Comparison of ENCODE assay signal across 26 cellular contexts in genomic region chr11:133902506-133902905, GRCh38. TPM values are rescaled to one million over a fixed set of nuclear protein-coding genes. Genes with fewer than 3 reads are reported as not detected.
DNase-seq lines count a peak whose midpoint lies in the region; ATAC-seq, FAIRE-seq and TF ChIP-seq lines count a peak whose summit lies in the region.
"Had no signal": no experiment of that assay in that cellular context is flagged by ENCODE, and none has a peak within 500 bp of the region (broad histone marks: within the 10 kb centered on the region; RNA-seq: fewer than 3 reads in every experiment).

No MANE protein-coding gene starts in this region.

- H3K9me3 ChIP-seq in right lobe of liver, result no peaks in the 10 kb centered on the region
- H3K9me3 ChIP-seq in HepG2 (ENCODE audit: low read length), result no peaks in the 10 kb centered on the region
- H3K9me3 ChIP-seq in neuronal stem cell (replicated peaks in 1 of 2; ENCODE audit: control insufficient read depth in 2 of 2, insufficient read depth in 1 of 2, low read depth in 1 of 2, low read length in 2 of 2), result peaks cover 0 to 7% of the 10 kb centered on the region in 2 donors
- H3K9me3 ChIP-seq in suprapubic skin, result no peaks in the 10 kb centered on the region
- no peaks in the 10 kb centered on the region for H3K9me3 ChIP-seq in endodermal cell (ENCODE audit: control insufficient read depth, low read length)

- H3K4me1 Mint-ChIP-seq in activated CD8-positive, alpha-beta memory T cell treated with anti-CD3 and anti-CD28 coated beads, Interleukin-2, amount 10 ng/mL, durations not matched to agents 7 days and 5 days, result peaks cover 8% of the 10 kb centered on the region
- peaks cover 7% of the 10 kb centered on the region for H3K4me1 Mint-ChIP-seq in endodermal cell

- H3K79me2 ChIP-seq in HepG2 (ENCODE audit: insufficient read depth, low read length), result no peaks in the 10 kb centered on the region

- H3K9ac ChIP-seq in HepG2 (ENCODE audit: insufficient read depth, low read depth, low read length) (no peak overlapping the region), neuronal stem cell (ENCODE audit: low read depth, low read length, poor library complexity) (peak overlapping the region; percentile 84), endodermal cell (ENCODE audit: extremely low read depth, low read length, poor library complexity, severe bottlenecking) (no peak overlapping the region)

- DNase-seq in activated CD8-positive, alpha-beta memory T cell treated with anti-CD3 and anti-CD28 coated beads for 24 hours, result peak; percentile 46
- no peak for DNase-seq in activated CD8-positive, alpha-beta memory T cell treated with anti-CD3 and anti-CD28 coated beads, Interleukin-2, amount 10 ng/mL, durations not matched to agents 7 days and 5 days
- DNase-seq in right lobe of liver (peak in 2 of 3 donors; percentile 11 to 16), HepG2 (ENCODE audit: low spot score) (no peak), neuronal stem cell (ENCODE audit: low spot score) (no peak), suprapubic skin (ENCODE audit: low spot score in 2 of 2) (peak; percentile 40 to 61), nucleus accumbens (lab: John Stamatoyannopoulos, UW) (no peak), endodermal cell (no peak)
- DNase-seq: AML-193, EL, GF-D8, Kasumi-1, NCI-H1694 treated with DMSO at 0.1 percent for 48 hours, NCI-H2081 treated with DMSO at 0.1 percent for 48 hours, NCI-H2171 treated with DMSO at 0.1 percent for 48 hours, NCI-H524 treated with DMSO at 0.1 percent for 48 hours, NCI-H82 had no signal

- H3K4me1 ChIP-seq in right lobe of liver (no peaks in the 10 kb centered on the region), HepG2 (ENCODE audit: insufficient read depth, low read length) (no peaks in the 10 kb centered on the region), neuronal stem cell (ENCODE audit: control insufficient read depth in 2 of 2, insufficient read depth in 1 of 2, low read depth in 1 of 2, low read length in 2 of 2) (peaks cover 0 to 4% of the 10 kb centered on the region in 2 donors), suprapubic skin (no peaks in the 10 kb centered on the region), endodermal cell (ENCODE audit: control insufficient read depth, insufficient read depth, low read length) (no peaks in the 10 kb centered on the region)

- no CpG with 5 or more reads among the region's 4 CpGs for WGBS in right lobe of liver (ENCODE audit: insufficient coverage, low coverage, low lambda C conversion rate, missing lambda C conversion rate)
- no CpG with 5 or more reads among the region's 4 CpGs for WGBS in HepG2 (ENCODE audit: low lambda C conversion rate)
- WGBS in neuronal stem cell (ENCODE audit: extremely low coverage in 2 of 2, insufficient read length in 2 of 2, insufficient replicate concordance in 1 of 2), 2 donors, result no CpG with 5 or more reads among the region's 4 CpGs
- 93% methylated on average over 4 of the region's 4 CpGs for WGBS in suprapubic skin
- 96 to 100% methylated on average over 3 to 4 of the region's 4 CpGs for WGBS in endodermal cell (ENCODE audit: insufficient coverage in 1 of 2, insufficient read length in 1 of 2), 2 experiments

- no peak for TF ChIP-seq RAD21 in HepG2 (CRISPR knock-in tag; IDR thresholded peaks at IDR 0.05)

- H3K79me1 ChIP-seq in neuronal stem cell (ENCODE audit: low read depth, low read length), result peaks cover 3% of the 10 kb centered on the region

- H3K27me3 Mint-ChIP-seq in activated CD8-positive, alpha-beta memory T cell treated with anti-CD3 and anti-CD28 coated beads, Interleukin-2, amount 10 ng/mL, durations not matched to agents 7 days and 5 days, result no peaks in the 10 kb centered on the region
- no peaks in the 10 kb centered on the region for H3K27me3 Mint-ChIP-seq in endodermal cell (ENCODE audit: insufficient read depth)

- ATAC-seq in activated CD8-positive, alpha-beta memory T cell treated with anti-CD3 and anti-CD28 coated beads, Interleukin-2, amount 10 ng/mL, durations not matched to agents 7 days and 5 days, result no peak
- no peak for ATAC-seq in right lobe of liver
- no peak for ATAC-seq in HepG2
- ATAC-seq: Right ventricle myocardium inferior had no signal

- no peak overlapping the region for H2AK5ac ChIP-seq in neuronal stem cell (ENCODE audit: low read depth, low read length)

- H2BK120ac ChIP-seq in neuronal stem cell (ENCODE audit: low read depth, low read length), result no peak overlapping the region

- H3K27me3 ChIP-seq in right lobe of liver, result no peaks in the 10 kb centered on the region
- H3K27me3 ChIP-seq in HepG2 (ENCODE audit: control insufficient read depth in 1 of 2, insufficient read depth in 2 of 2, low read length in 2 of 2), result peaks cover 0 to 8% of the 10 kb centered on the region in 2 experiments; a peak in 1 of 5 replicates
- H3K27me3 ChIP-seq in neuronal stem cell (ENCODE audit: control insufficient read depth in 3 of 3, insufficient read depth in 3 of 3, low read depth in 1 of 3, low read length in 3 of 3), result peaks cover 0 to 4% (median 0%) of the 10 kb centered on the region in 3 experiments
- no peaks in the 10 kb centered on the region for H3K27me3 ChIP-seq in suprapubic skin
- H3K27me3 ChIP-seq in endodermal cell (ENCODE audit: control insufficient read depth, insufficient read depth, low read length, poor library complexity, severe bottlenecking), result no peaks in the 10 kb centered on the region

- intact Hi-C loops in right lobe of liver (cut with DNase I) (no loop called here), HepG2 (cut with micrococcal nuclease; ENCODE audit: unreplicated experiment) (no loop called here)

- peak overlapping the region; percentile 67 for H3K4ac ChIP-seq in neuronal stem cell (ENCODE audit: low read length)

- TF ChIP-seq POLR2A in right lobe of liver (IDR thresholded peaks at IDR 0.05), result no peak
- TF ChIP-seq POLR2A in HepG2 (IDR thresholded peaks at IDR 0.05; ENCODE audit: insufficient read depth in 1 of 2, low read depth in 2 of 2, low read length in 2 of 2), result no peak
- TF ChIP-seq POLR2A in suprapubic skin (IDR thresholded peaks at IDR 0.05), result no peak

- no peak overlapping the region for H2AFZ ChIP-seq in HepG2 (ENCODE audit: low read length)
- H2AFZ ChIP-seq in neuronal stem cell (ENCODE audit: low read length), result no peak overlapping the region

- POLR2A ChIA-PET in HepG2 (lab: Yijun Ruan, JAX), result no interaction called here

- no peak overlapping the region for H2BK5ac ChIP-seq in neuronal stem cell (ENCODE audit: low read length)

- H4K8ac ChIP-seq in neuronal stem cell (ENCODE audit: low read depth, low read length), result no peak overlapping the region

- H3K4me2 ChIP-seq in HepG2 (ENCODE audit: low read depth, low read length) (no peak overlapping the region), neuronal stem cell (ENCODE audit: insufficient read depth, low read length, poor library complexity, severe bottlenecking) (no peak overlapping the region)

- no TSS peak for BruUV-seq in HepG2 (replicated peaks; lab: Mats Ljungman, UMichigan)

- TF ChIP-seq EP300 in HepG2 (IDR thresholded peaks at IDR 0.05; ENCODE audit: low read depth in 2 of 2, low read length in 2 of 2) (no peak), HepG2 (CRISPR knock-in tag; IDR thresholded peaks at IDR 0.05; ENCODE audit: borderline replicate concordance) (no peak), suprapubic skin (IDR thresholded peaks at IDR 0.05) (no peak)

- FAIRE-seq in HepG2 (lab: Jason Lieb, UNC), result no peak
- FAIRE-seq: D721Med, GM19239, RCC 7860 had no signal

- CTCF ChIA-PET in activated CD8-positive, alpha-beta memory T cell treated with anti-CD3 and anti-CD28 coated beads, Interleukin-2, amount 10 ng/mL, durations not matched to agents 7 days and 5 days (lab: Charles Lee), result interaction anchor here (1.2 kb wide), 1 partner anchor 148 kb away, joined by 3 read pairs; no protein-coding TSS in a partner anchor
- CTCF ChIA-PET in HepG2 (lab: Yijun Ruan, JAX; ENCODE audit: low intra/inter-chr PET ratio, low total read pairs), result no interaction called here

- H3K4me3 ChIP-seq in right lobe of liver (no peak overlapping the region), HepG2 (replicated peaks in 1 of 3; ENCODE audit: insufficient read depth in 1 of 3, low read depth in 2 of 3, low read length in 3 of 3) (no peak overlapping the region), neuronal stem cell (ENCODE audit: low read length in 2 of 2) (peak overlapping the region in 1 of 2 donors; percentile 58), suprapubic skin (no peak overlapping the region), endodermal cell (ENCODE audit: low read length) (no peak overlapping the region)

- no peaks in the 10 kb centered on the region for H3K9me3 Mint-ChIP-seq in activated CD8-positive, alpha-beta memory T cell treated with anti-CD3 and anti-CD28 coated beads, Interleukin-2, amount 10 ng/mL, durations not matched to agents 7 days and 5 days (ENCODE audit: low read depth)
- no peaks in the 10 kb centered on the region for H3K9me3 Mint-ChIP-seq in endodermal cell

- H3K36me3 ChIP-seq in right lobe of liver (no peaks in the 10 kb centered on the region), HepG2 (replicated peaks in 1 of 2; ENCODE audit: control insufficient read depth in 1 of 2, insufficient read depth in 2 of 2, low read length in 2 of 2) (no peaks in the 10 kb centered on the region), neuronal stem cell (replicated peaks in 1 of 2; ENCODE audit: control insufficient read depth in 2 of 2, insufficient read depth in 2 of 2, low read length in 2 of 2) (peaks cover 3 to 5% of the 10 kb centered on the region in 2 donors), suprapubic skin (no peaks in the 10 kb centered on the region), endodermal cell (ENCODE audit: control insufficient read depth, insufficient read depth, low read length) (no peaks in the 10 kb centered on the region)

- H3K36me3 Mint-ChIP-seq in activated CD8-positive, alpha-beta memory T cell treated with anti-CD3 and anti-CD28 coated beads, Interleukin-2, amount 10 ng/mL, durations not matched to agents 7 days and 5 days, result peaks cover 7% of the 10 kb centered on the region
- peaks cover 22% of the 10 kb centered on the region for H3K36me3 Mint-ChIP-seq in endodermal cell (ENCODE audit: low read depth)

- H3K27ac Mint-ChIP-seq in activated CD8-positive, alpha-beta memory T cell treated with anti-CD3 and anti-CD28 coated beads, Interleukin-2, amount 10 ng/mL, durations not matched to agents 7 days and 5 days, result no peak overlapping the region
- H3K27ac Mint-ChIP-seq in endodermal cell, result no peak overlapping the region

- peak overlapping the region; percentile 18 for H4K91ac ChIP-seq in neuronal stem cell (ENCODE audit: low read depth, low read length, poor library complexity)

- TF ChIP-seq CTCF in right lobe of liver (IDR thresholded peaks at IDR 0.05) (no peak), HepG2 (CRISPR knock-in tag; IDR thresholded peaks at IDR 0.05) (no peak), suprapubic skin (IDR thresholded peaks at IDR 0.05) (no peak), endodermal cell (conservative IDR thresholded peaks at IDR 0.05) (no peak)

- H3K14ac ChIP-seq in neuronal stem cell (ENCODE audit: low read length), result peak overlapping the region; percentile 87

- in situ Hi-C loops in HepG2 (cut with HindIII; ENCODE audit: extremely low pct_ligation_motif_present, low pct_unique_long_range_greater_than_20kb), result no loop called here

- peak overlapping the region; percentile 94 for H3K23ac ChIP-seq in neuronal stem cell (ENCODE audit: low read depth, low read length, poor library complexity)

- H3K27ac ChIP-seq in right lobe of liver, result no peak overlapping the region
- H3K27ac ChIP-seq in HepG2 (ENCODE audit: extremely low read length, insufficient read depth, low read length), result no peak overlapping the region
- H3K27ac ChIP-seq in neuronal stem cell (replicated peaks; ENCODE audit: low read length), result no peak overlapping the region
- H3K27ac ChIP-seq in suprapubic skin, result no peak overlapping the region
- H3K27ac ChIP-seq in endodermal cell (ENCODE audit: low read depth, low read length), result no peak overlapping the region

- peak overlapping the region; percentile 76 for H2BK12ac ChIP-seq in neuronal stem cell (ENCODE audit: low read length)

- H4K20me1 ChIP-seq in HepG2 (ENCODE audit: insufficient read depth, low read length), result no peaks in the 10 kb centered on the region

- H3K4me3 Mint-ChIP-seq in activated CD8-positive, alpha-beta memory T cell treated with anti-CD3 and anti-CD28 coated beads, Interleukin-2, amount 10 ng/mL, durations not matched to agents 7 days and 5 days, result no peak overlapping the region
- no peak overlapping the region for H3K4me3 Mint-ChIP-seq in endodermal cell

- no peak overlapping the region for H3K18ac ChIP-seq in neuronal stem cell (ENCODE audit: low read length)

- H2BK15ac ChIP-seq in neuronal stem cell (ENCODE audit: low read length), result no peak overlapping the region

RNA-seq across cellular contexts. Expression of gene IGSF9B, which starts 54.3 kb away (rescaled TPM):
- total RNA-seq in activated CD8-positive, alpha-beta memory T cell treated with anti-CD3 and anti-CD28 coated beads, Interleukin-2, amount 10 ng/mL, durations not matched to agents 7 days and 5 days, result 10 to 100 TPM; 19.6 to 34.5 TPM
- total RNA-seq in right lobe of liver, result under 1 TPM in 2 of 6 experiments, not detected in 4; 0.15 to 0.23 TPM
- not detected in 2 replicates for total RNA-seq in HepG2 (2016; rRNA removed; fragmentation: Illumina TruSeq; extraction: Trizol)
- not detected in 2 replicates for total RNA-seq in HepG2 (2016; cell fraction: cytosol; rRNA removed; fragmentation: Illumina TruSeq; extraction: Trizol; ENCODE audit: low read depth)
- total RNA-seq in HepG2 (2016; cell fraction: insoluble cytoplasmic fraction; rRNA removed; fragmentation: Illumina TruSeq; extraction: Trizol), result not detected in 2 replicates
- total RNA-seq in HepG2 (2016; cell fraction: membrane; rRNA removed; fragmentation: Illumina TruSeq; extraction: Trizol), result 0.09 TPM in 1 of 2 replicates, not detected in the other
- not detected in 2 replicates for total RNA-seq in HepG2 (2016; cell fraction: nucleus; rRNA removed; fragmentation: Illumina TruSeq; extraction: Trizol)
- not detected in 2 replicates for polyA plus RNA-seq in HepG2 (2011; rRNA removed)
- not detected in 2 replicates for polyA plus RNA-seq in HepG2 (2011; cell fraction: cytosol; rRNA removed)
- 0.19 and 0.21 TPM in 2 replicates for polyA plus RNA-seq in HepG2 (2011; cell fraction: nucleus; rRNA removed)
- polyA plus RNA-seq in HepG2 (2012), result not detected in 2 replicates
- not detected in 2 replicates for polyA plus RNA-seq in HepG2 (2016; cell fraction: cytosol; fragmentation: Illumina TruSeq; extraction: Trizol; ENCODE audit: low read depth)
- polyA plus RNA-seq in HepG2 (2016; cell fraction: insoluble cytoplasmic fraction; fragmentation: Illumina TruSeq; extraction: Trizol; ENCODE audit: low read depth), result not detected in 2 replicates
- not detected in 2 replicates for polyA plus RNA-seq in HepG2 (2016; cell fraction: membrane; fragmentation: Illumina TruSeq; extraction: Trizol; ENCODE audit: low read depth)
- not detected in 2 replicates for polyA plus RNA-seq in HepG2 (2016; cell fraction: nucleus; fragmentation: Illumina TruSeq; extraction: Trizol; ENCODE audit: insufficient read depth, low read depth)
- polyA minus RNA-seq in HepG2 (2011; rRNA and poly(A)+ RNA removed; ENCODE audit: low replicate concordance), result not detected in 2 replicates
- not detected in 2 replicates for polyA minus RNA-seq in HepG2 (2011; cell fraction: cytosol; rRNA and poly(A)+ RNA removed)
- polyA minus RNA-seq in HepG2 (2011; cell fraction: nucleus; rRNA and poly(A)+ RNA removed), result not detected in 2 replicates
- polyA plus RNA-seq in neuronal stem cell (2013, experiment 1 of 2), result 3.9 TPM
- 3.8 TPM for polyA plus RNA-seq in neuronal stem cell (2013, experiment 2 of 2)
- 10 to 100 TPM in 1 of 4 donors, 1 to 10 TPM in 3; 6.6 to 15.0 (median 9.5) TPM for total RNA-seq in suprapubic skin
- 10 to 100 TPM; 14.1 to 23.0 TPM for total RNA-seq in endodermal cell
- 11.0 TPM for polyA plus RNA-seq in endodermal cell (2013, experiment 1 of 2)
- 11.9 TPM for polyA plus RNA-seq in endodermal cell (2013, experiment 2 of 2)
- polyA plus RNA-seq: AG04450 had no signal

RNA-seq across cellular contexts. Expression of gene SPATA19, which starts 57.2 kb away (rescaled TPM):
- not detected for total RNA-seq in activated CD8-positive, alpha-beta memory T cell treated with anti-CD3 and anti-CD28 coated beads, Interleukin-2, amount 10 ng/mL, durations not matched to agents 7 days and 5 days
- total RNA-seq in right lobe of liver, result not detected
- total RNA-seq in HepG2 (2016; rRNA removed; fragmentation: Illumina TruSeq; extraction: Trizol), result not detected in 2 replicates
- total RNA-seq in HepG2 (2016; cell fraction: cytosol; rRNA removed; fragmentation: Illumina TruSeq; extraction: Trizol; ENCODE audit: low read depth), result not detected in 2 replicates
- total RNA-seq in HepG2 (2016; cell fraction: insoluble cytoplasmic fraction; rRNA removed; fragmentation: Illumina TruSeq; extraction: Trizol), result not detected in 2 replicates
- total RNA-seq in HepG2 (2016; cell fraction: membrane; rRNA removed; fragmentation: Illumina TruSeq; extraction: Trizol), result not detected in 2 replicates
- not detected in 2 replicates for total RNA-seq in HepG2 (2016; cell fraction: nucleus; rRNA removed; fragmentation: Illumina TruSeq; extraction: Trizol)
- not detected in 2 replicates for polyA plus RNA-seq in HepG2 (2011; rRNA removed)
- polyA plus RNA-seq in HepG2 (2011; cell fraction: cytosol; rRNA removed), result not detected in 2 replicates
- not detected in 2 replicates for polyA plus RNA-seq in HepG2 (2011; cell fraction: nucleus; rRNA removed)
- not detected in 2 replicates for polyA plus RNA-seq in HepG2 (2012)
- polyA plus RNA-seq in HepG2 (2016; cell fraction: cytosol; fragmentation: Illumina TruSeq; extraction: Trizol; ENCODE audit: low read depth), result not detected in 2 replicates
- polyA plus RNA-seq in HepG2 (2016; cell fraction: insoluble cytoplasmic fraction; fragmentation: Illumina TruSeq; extraction: Trizol; ENCODE audit: low read depth), result not detected in 2 replicates
- polyA plus RNA-seq in HepG2 (2016; cell fraction: membrane; fragmentation: Illumina TruSeq; extraction: Trizol; ENCODE audit: low read depth), result not detected in 2 replicates
- polyA plus RNA-seq in HepG2 (2016; cell fraction: nucleus; fragmentation: Illumina TruSeq; extraction: Trizol; ENCODE audit: insufficient read depth, low read depth), result not detected in 2 replicates
- polyA minus RNA-seq in HepG2 (2011; rRNA and poly(A)+ RNA removed; ENCODE audit: low replicate concordance), result not detected in 2 replicates
- polyA minus RNA-seq in HepG2 (2011; cell fraction: cytosol; rRNA and poly(A)+ RNA removed), result not detected in 2 replicates
- not detected in 2 replicates for polyA minus RNA-seq in HepG2 (2011; cell fraction: nucleus; rRNA and poly(A)+ RNA removed)
- polyA plus RNA-seq in neuronal stem cell (2013, experiment 1 of 2), result not detected
- not detected for polyA plus RNA-seq in neuronal stem cell (2013, experiment 2 of 2)
- total RNA-seq in suprapubic skin, result not detected
- total RNA-seq in endodermal cell, result not detected
- not detected for polyA plus RNA-seq in endodermal cell (2013, experiment 1 of 2)
- not detected for polyA plus RNA-seq in endodermal cell (2013, experiment 2 of 2)
- total RNA-seq: A172, H4, MCF 10A, OCI-LY7, Right ventricle myocardium inferior had no signal
- polyA plus RNA-seq: AG04450 had no signal

Comparison
In these comparisons a context has a peak if more than half of its experiments do, and no peak if none do; other contexts are left out.
1. DNase-seq: peak in activated CD8-positive, alpha-beta memory T cell treated with anti-CD3 and anti-CD28 coated beads for 24 hours (single experiment), right lobe of liver (2 of 3) and suprapubic skin (2 of 2); none in activated CD8-positive, alpha-beta memory T cell treated with anti-CD3 and anti-CD28 coated beads, Interleukin-2, amount 10 ng/mL, durations not matched to agents 7 days and 5 days (single experiment), HepG2 (single experiment), neuronal stem cell (single experiment), nucleus accumbens (0 of 56) and endodermal cell (single experiment).
2. RNA of gene IGSF9B, which starts 54.3 kb away (total RNA-seq): 19.6 to 34.5 TPM in activated CD8-positive, alpha-beta memory T cell treated with anti-CD3 and anti-CD28 coated beads, Interleukin-2, amount 10 ng/mL, durations not matched to agents 7 days and 5 days, 14.1 to 23.0 TPM in endodermal cell and 6.6 to 15.0 TPM in suprapubic skin; 0.15 to 0.23 TPM in right lobe of liver and 0.09 TPM in HepG2; every median in the first group is over 4 times any median in the second.